Comparison of ENCODE assay signal across 2 cellular contexts in the genomic region with DNA sequence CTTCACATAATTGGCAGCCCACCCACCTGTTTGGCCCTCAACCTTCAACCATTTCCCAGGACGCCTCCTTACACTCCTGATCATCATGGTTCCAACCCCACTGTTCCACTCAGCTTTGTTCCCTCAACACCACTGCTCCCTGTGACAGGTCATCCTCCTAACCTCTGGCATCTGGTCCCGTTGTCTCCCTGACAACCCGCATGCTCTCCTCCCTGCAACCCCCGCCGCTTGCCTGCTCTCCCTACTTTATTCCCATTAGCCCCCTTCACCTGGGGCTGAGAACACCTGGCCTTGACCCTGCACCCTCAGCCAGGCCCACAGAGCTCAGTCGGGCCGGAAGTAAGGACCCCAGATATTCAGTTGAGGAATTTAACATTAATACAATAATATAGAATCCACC.
TF ChIP-seq lines count a peak whose summit lies in the region.

No MANE protein-coding gene starts in this region.

TF ChIP-seq in HEK293, 187 proteins besides CTCF, POLR2A, EP300 and RAD21:
- TF ChIP-seq ZNF37A (tag by site-specific recombination; IDR thresholded peaks at IDR 0.05) (no peak), ZNF184 (tag by site-specific recombination; IDR thresholded peaks at IDR 0.05) (no peak), AEBP2 (tag by site-specific recombination; IDR thresholded peaks at IDR 0.05; ENCODE audit: borderline replicate concordance) (0 out of 2 replicates have a peak, but pooled peaks have one; percentile 8)
- TF ChIP-seq, protein P1, sequence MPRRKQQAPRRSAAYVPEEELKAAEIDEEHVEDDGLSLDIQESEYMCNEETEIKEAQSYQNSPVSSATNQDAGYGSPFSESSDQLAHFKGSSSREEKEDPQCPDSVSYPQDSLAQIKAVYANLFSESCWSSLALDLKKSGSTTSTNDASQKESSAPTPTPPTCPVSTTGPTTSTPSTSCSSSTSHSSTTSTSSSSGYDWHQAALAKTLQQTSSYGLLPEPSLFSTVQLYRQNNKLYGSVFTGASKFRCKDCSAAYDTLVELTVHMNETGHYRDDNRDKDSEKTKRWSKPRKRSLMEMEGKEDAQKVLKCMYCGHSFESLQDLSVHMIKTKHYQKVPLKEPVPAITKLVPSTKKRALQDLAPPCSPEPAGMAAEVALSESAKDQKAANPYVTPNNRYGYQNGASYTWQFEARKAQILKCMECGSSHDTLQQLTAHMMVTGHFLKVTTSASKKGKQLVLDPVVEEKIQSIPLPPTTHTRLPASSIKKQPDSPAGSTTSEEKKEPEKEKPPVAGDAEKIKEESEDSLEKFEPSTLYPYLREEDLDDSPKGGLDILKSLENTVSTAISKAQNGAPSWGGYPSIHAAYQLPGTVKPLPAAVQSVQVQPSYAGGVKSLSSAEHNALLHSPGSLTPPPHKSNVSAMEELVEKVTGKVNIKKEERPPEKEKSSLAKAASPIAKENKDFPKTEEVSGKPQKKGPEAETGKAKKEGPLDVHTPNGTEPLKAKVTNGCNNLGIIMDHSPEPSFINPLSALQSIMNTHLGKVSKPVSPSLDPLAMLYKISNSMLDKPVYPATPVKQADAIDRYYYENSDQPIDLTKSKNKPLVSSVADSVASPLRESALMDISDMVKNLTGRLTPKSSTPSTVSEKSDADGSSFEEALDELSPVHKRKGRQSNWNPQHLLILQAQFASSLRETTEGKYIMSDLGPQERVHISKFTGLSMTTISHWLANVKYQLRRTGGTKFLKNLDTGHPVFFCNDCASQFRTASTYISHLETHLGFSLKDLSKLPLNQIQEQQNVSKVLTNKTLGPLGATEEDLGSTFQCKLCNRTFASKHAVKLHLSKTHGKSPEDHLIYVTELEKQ (tag by site-specific recombination; IDR thresholded peaks at IDR 0.05; ENCODE audit: borderline replicate concordance) = no peak

TF ChIP-seq in K562, 482 proteins besides CTCF, POLR2A, EP300 and RAD21:
- TF ChIP-seq SIN3B (IDR thresholded peaks at IDR 0.05; ENCODE audit: low read depth) (no peak), RFX1 (IDR thresholded peaks at IDR 0.05) (0 out of 2 replicates have a peak, but pooled peaks have one; percentile 9)
